ENCODE assay signal across 8 cellular contexts in the genomic region with DNA sequence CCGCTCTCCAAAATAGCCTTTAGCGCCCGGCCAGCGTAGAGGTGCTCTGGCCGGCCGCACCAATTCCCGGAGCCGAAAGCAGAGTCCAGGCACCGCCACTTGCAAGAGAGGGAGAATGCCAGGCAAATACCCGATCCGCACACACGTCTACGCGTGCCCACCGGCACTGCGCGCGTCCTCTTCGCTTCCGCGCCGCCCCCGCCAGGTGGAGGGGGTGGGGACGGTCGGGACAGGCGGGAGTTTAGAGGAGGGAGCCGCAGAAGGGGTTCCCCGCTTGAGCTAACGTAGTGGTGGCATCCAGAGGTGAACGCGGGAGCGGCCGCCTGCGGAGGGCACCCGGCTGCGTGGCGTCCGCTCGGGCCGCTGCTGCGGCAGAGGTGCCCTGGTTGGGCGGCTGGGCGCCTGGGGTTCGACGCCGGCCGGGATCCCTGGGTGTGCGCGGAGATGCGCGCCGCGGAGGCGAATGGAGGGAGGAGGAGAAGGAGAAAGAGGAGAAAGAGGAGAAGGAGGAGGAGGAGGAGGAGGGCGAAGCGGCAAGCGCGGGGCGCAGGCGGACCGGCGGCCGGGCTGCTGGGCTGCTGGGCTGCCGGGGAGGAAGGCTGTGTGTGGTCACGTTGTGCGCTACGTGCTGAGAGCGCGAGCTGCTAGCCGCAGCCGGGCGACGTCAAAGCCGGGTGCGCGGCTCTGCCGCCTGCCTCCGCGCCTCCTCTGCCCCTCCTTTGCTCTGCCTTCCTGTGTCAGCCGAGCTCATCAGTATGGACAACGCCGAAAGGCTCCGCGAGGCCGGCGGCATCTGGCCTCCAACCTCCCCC. TPM values are rescaled to one million over a fixed set of nuclear protein-coding genes. Genes with fewer than 3 reads are reported as not detected.
DNase-seq lines count a peak whose midpoint lies in the region; ATAC-seq, FAIRE-seq and TF ChIP-seq lines count a peak whose summit lies in the region.

A gene (minus strand): TSS at position 117 of the 812 bp plus-strand sequence.

- no peaks in the 10 kb centered on the region for H3K36me3 ChIP-seq in HAP-1 (replicated peaks)

- TF ChIP-seq CTCF in glutamatergic neuron (IDR thresholded peaks at IDR 0.05; ENCODE audit: partially characterized antibody, unreplicated experiment), result no peak

- H3K36me3 Mint-ChIP-seq in glutamatergic neuron (ENCODE audit: unreplicated experiment), result no peaks in the 10 kb centered on the region

- in situ Hi-C loops in HAP-1 (cut with MboI; ENCODE audit: low sequenced_read_pairs), result no loop called here

- ATAC-seq in GM19035 (IDR thresholded peaks at IDR 0.05; ENCODE audit: unreplicated experiment) (no peak), HG03378 (IDR thresholded peaks at IDR 0.05; ENCODE audit: unreplicated experiment) (no peak)

- peaks cover 6% of the 10 kb centered on the region for H3K27me3 Mint-ChIP-seq in glutamatergic neuron (ENCODE audit: unreplicated experiment)

- FAIRE-seq in RCC 7860 (lab: Jason Lieb, UNC), result no peak

- no peak within 1 kb of the TSS for H3K27ac Mint-ChIP-seq in glutamatergic neuron (ENCODE audit: unreplicated experiment)

- H3K4me3 Mint-ChIP-seq in glutamatergic neuron (ENCODE audit: unreplicated experiment), result peak within 1 kb of the TSS; percentile 95

- peaks cover 1% of the 10 kb centered on the region for H3K4me1 Mint-ChIP-seq in glutamatergic neuron (ENCODE audit: low read depth, unreplicated experiment)

- no peaks in the 10 kb centered on the region for H3K9me3 ChIP-seq in HAP-1

- no peaks in the 10 kb centered on the region for H3K27me3 ChIP-seq in HAP-1 (ENCODE audit: low read depth)

- H3K9me3 Mint-ChIP-seq in glutamatergic neuron (ENCODE audit: unreplicated experiment), result peaks cover 7% of the 10 kb centered on the region

- no peaks in the 10 kb centered on the region for H3K4me1 ChIP-seq in HAP-1

- peak; percentile 72 for DNase-seq in NCI-H82 (lab: John Stamatoyannopoulos, UW)
- no peak for DNase-seq in NCI-H82 treated with DMSO at 0.1 percent for 48 hours (lab: John Stamatoyannopoulos, UW; ENCODE audit: unreplicated experiment)
- DNase-seq in RCC 7860 (ENCODE audit: low spot score), result peak; percentile 61
- peak; percentile 74 for DNase-seq in glutamatergic neuron
- peak; percentile 93 for DNase-seq in retina
- no peak for DNase-seq in HAP-1 (ENCODE audit: low spot score in 2 of 2)

- no peak within 1 kb of the TSS for H3K4me3 ChIP-seq in HAP-1

RNA-seq across cellular contexts. Expression of the gene that starts here (rescaled TPM):
- total RNA-seq in glutamatergic neuron (ENCODE audit: unreplicated experiment), result 0.39 TPM

Comparison
In these comparisons a context has a peak if more than half of its experiments do, and no peak if none do; other contexts are left out.
1. DNase-seq: peak in NCI-H82 (single experiment), RCC 7860 (single experiment) and retina (single experiment); none in NCI-H82 treated with DMSO at 0.1 percent for 48 hours (single experiment) and HAP-1 (0 of 2).
2. Peak in DNase-seq in glutamatergic neuron; RNA of the gene not detected or under 1 TPM.